In genomic region chr16:84281077-84281476, GRCh38 we compare ENCODE assay signal across 17 cellular contexts. TPM values are rescaled to one million over a fixed set of nuclear protein-coding genes. Genes with fewer than 3 reads are reported as not detected.
DNase-seq lines count a peak whose midpoint lies in the region; ATAC-seq, FAIRE-seq and TF ChIP-seq lines count a peak whose summit lies in the region.
"Had no signal": no experiment of that assay in that cellular context is flagged by ENCODE, and none has a peak within 500 bp of the region (broad histone marks: within the 10 kb centered on the region; RNA-seq: fewer than 3 reads in every experiment).

No MANE protein-coding gene starts in this region.

- POLR2A ChIA-PET in SK-N-SH (lab: Yijun Ruan, JAX) (no interaction called here), H1 (lab: Charles Lee; ENCODE audit: partially characterized antibody) (interaction anchor here (1.5 kb wide), 1 partner anchor 15 kb away, joined by 4 read pairs; no protein-coding TSS in a partner anchor)

- H3K23ac ChIP-seq in H1 (ENCODE audit: insufficient read length) = no peak overlapping the region

- no peak for FAIRE-seq in H1 (lab: Jason Lieb, UNC)
- FAIRE-seq: frontal cortex, TTC549 had no signal

- H3K4ac ChIP-seq in H1 (replicated peaks; ENCODE audit: insufficient read length, low read depth, low read length) = no peak overlapping the region

- H2BK120ac ChIP-seq in H1 (replicated peaks; ENCODE audit: low read depth, low read length) = no peak overlapping the region

- H3K56ac ChIP-seq in H1 (replicated peaks; ENCODE audit: insufficient read length, low read depth, low read length) = no peak overlapping the region

- H3K4me3 ChIP-seq in SK-N-SH (ENCODE audit: low read depth in 2 of 2, low read length in 1 of 2) (no peak overlapping the region), NB4 (ENCODE audit: low read depth, low read length) (no peak overlapping the region), H1 (ENCODE audit: extremely low read depth in 1 of 4, insufficient read depth in 2 of 4, low read depth in 3 of 4, low read length in 4 of 4) (no peak overlapping the region)
- H3K4me3 ChIP-seq: coronary artery, right atrium auricular region had no signal

- H3K9me2 ChIP-seq in SK-N-SH = no peaks in the 10 kb centered on the region

- no peaks in the 10 kb centered on the region for H3K23me2 ChIP-seq in H1 (ENCODE audit: low read depth, low read length)

- no peaks in the 10 kb centered on the region for H3K27me3 ChIP-seq in SK-N-SH (ENCODE audit: insufficient read depth)
- H3K27me3 ChIP-seq in H1 (replicated peaks in 1 of 4; ENCODE audit: control insufficient read depth in 3 of 4, extremely low read depth in 1 of 4, insufficient read depth in 3 of 4, low read length in 3 of 4) = no peaks in the 10 kb centered on the region; a peak in 2 of 7 replicates
- H3K27me3 ChIP-seq: right atrium auricular region had no signal

- DNase-seq in SK-N-SH (peak; percentile 50), NB4 (ENCODE audit: low read depth) (peak; percentile 56), H1 (ENCODE audit: low read depth in 1 of 2, low spot score in 2 of 2) (peak in 1 of 2 experiments; percentile 74), retina (peak; percentile 40), posterior cingulate gyrus (no peak)
- DNase-seq in activated CD4-positive, alpha-beta T cell treated with anti-CD3 and anti-CD28 coated beads, Interleukin-2, amount 50 U/mL, for 48 hours = no peak
- DNase-seq in central memory CD4-positive, alpha-beta T cell = no peak
- DNase-seq: activated naive CD4-positive, alpha-beta T cell treated with anti-CD3 and anti-CD28 coated beads, Interleukin-2, amount 50 U/mL, for 16 hours; kidney glomerular epithelial cell; naive thymus-derived CD8-positive, alpha-beta T cell; NCI-H345; stimulated activated CD4-positive, alpha-beta T cell treated with anti-CD3 and anti-CD28 coated beads, Interleukin-4, amount 100 ng/mL, for 1 hour had no signal

- H2AK5ac ChIP-seq in H1 (ENCODE audit: low read depth, low read length) = no peak overlapping the region

- H4K5ac ChIP-seq in H1 (ENCODE audit: insufficient read length, low read depth, low read length) = no peak overlapping the region

- H3K36me3 ChIP-seq in SK-N-SH (replicated peaks in 1 of 2; ENCODE audit: control insufficient read depth in 1 of 2, insufficient read depth in 2 of 2, low read length in 1 of 2) = no peaks in the 10 kb centered on the region
- no peaks in the 10 kb centered on the region for H3K36me3 ChIP-seq in H1 (ENCODE audit: control insufficient read depth in 2 of 4, insufficient read depth in 4 of 4, low read length in 3 of 4)
- H3K36me3 ChIP-seq: right atrium auricular region had no signal

- H3K18ac ChIP-seq in H1 (ENCODE audit: extremely low read depth, low read length) = no peak overlapping the region

- TF ChIP-seq POLR2A in NB4 (IDR thresholded peaks at IDR 0.05; ENCODE audit: extremely low read depth, insufficient read length) = no peak
- no peak for TF ChIP-seq POLR2A in H1 (IDR thresholded peaks at IDR 0.05; ENCODE audit: control extremely low read depth in 1 of 2, low read depth in 2 of 2, low read length in 2 of 2)

- no peak overlapping the region for H2BK12ac ChIP-seq in H1 (ENCODE audit: low read depth, low read length)

- TF ChIP-seq CTCF in SK-N-SH (IDR thresholded peaks at IDR 0.05) (no peak), NB4 (IDR thresholded peaks at IDR 0.05; ENCODE audit: low read depth, low read length) (no peak), H1 (IDR thresholded peaks at IDR 0.05; ENCODE audit: control extremely low read depth in 1 of 3, insufficient read depth in 1 of 3, low read depth in 1 of 3, low read length in 3 of 3) (no peak)

- H2BK15ac ChIP-seq in H1 (ENCODE audit: low read length) = no peak overlapping the region

- H3K9ac ChIP-seq in SK-N-SH (no peak overlapping the region), H1 (replicated peaks in 1 of 4; ENCODE audit: extremely low read depth in 1 of 4, low read depth in 3 of 4, low read length in 3 of 4) (no peak overlapping the region)

- intact Hi-C loops in posterior cingulate gyrus (cut with DNase I) = no loop called here

- H2AFZ ChIP-seq in SK-N-SH (ENCODE audit: low read depth) (no peak overlapping the region), H1 (ENCODE audit: low read length) (no peak overlapping the region)

- no peaks in the 10 kb centered on the region for H3K79me2 ChIP-seq in SK-N-SH (ENCODE audit: insufficient read depth)
- no peaks in the 10 kb centered on the region for H3K79me2 ChIP-seq in H1 (ENCODE audit: control insufficient read depth in 1 of 2, insufficient read depth in 2 of 2, low read length in 2 of 2)

- 77% methylated on average over 3 of the region's 3 CpGs for WGBS in SK-N-SH (ENCODE audit: low lambda C conversion rate)
- 95% methylated on average over 3 of the region's 3 CpGs; no CpG with 5 or more reads in 1 of the 2 experiments for WGBS in H1 (ENCODE audit: extremely low coverage in 1 of 2, insufficient coverage in 1 of 2, insufficient read length in 1 of 2, insufficient replicate concordance in 2 of 2, low coverage in 1 of 2, low lambda C conversion rate in 2 of 2, missing lambda C conversion rate in 1 of 2), 2 experiments

- H4K20me1 ChIP-seq in SK-N-SH (ENCODE audit: insufficient read depth) (no peaks in the 10 kb centered on the region), H1 (replicated peaks in 1 of 2; ENCODE audit: control insufficient read depth in 1 of 2, insufficient read depth in 2 of 2, low read length in 2 of 2) (no peaks in the 10 kb centered on the region)

- H3K4me1 ChIP-seq in SK-N-SH (ENCODE audit: control insufficient read depth in 1 of 2, insufficient read depth in 2 of 2, low read depth in 1 of 2, low read length in 1 of 2) (peaks cover 0 to 7% of the 10 kb centered on the region in 2 experiments; a peak in 1 of 4 replicates), H1 (replicated peaks in 1 of 4; ENCODE audit: control insufficient read depth in 3 of 4, insufficient read depth in 4 of 4, low read length in 3 of 4) (peaks cover 5 to 24% (median 13%) of the 10 kb centered on the region in 4 experiments)

- CTCF ChIA-PET in SK-N-SH (lab: Yijun Ruan, JAX) = interaction anchor here (2.5 kb wide), 1 partner anchor 27 kb away, joined by 15 read pairs; no protein-coding TSS in a partner anchor
- CTCF ChIA-PET in H1 (lab: Charles Lee; ENCODE audit: partially characterized antibody) = interaction anchor here (0.9 to 12.7 kb wide), 7 partner anchors 10 to 208 kb away, joined by 3 to 212 read pairs (median 7); no protein-coding TSS in a partner anchor

- H2BK20ac ChIP-seq in H1 (ENCODE audit: low read length) = no peak overlapping the region

- no peak overlapping the region for H3K14ac ChIP-seq in H1 (ENCODE audit: insufficient read length)

- TF ChIP-seq RAD21 in SK-N-SH (IDR thresholded peaks at IDR 0.05; ENCODE audit: low read length) = no peak
- TF ChIP-seq RAD21 in H1 (IDR thresholded peaks at IDR 0.05 in 1 of 2, conservative IDR thresholded peaks at IDR 0.05 in 1 of 2; ENCODE audit: low read depth in 2 of 2, low read length in 2 of 2) = no peak

- no peak overlapping the region for H2BK5ac ChIP-seq in H1 (ENCODE audit: low read depth, low read length)

- no peaks in the 10 kb centered on the region for H3K79me1 ChIP-seq in H1 (ENCODE audit: low read depth, low read length)

- H3F3A ChIP-seq in SK-N-SH (replicated peaks; ENCODE audit: insufficient read depth) = no peaks in the 10 kb centered on the region

- H3K4me2 ChIP-seq in SK-N-SH = no peak overlapping the region
- H3K4me2 ChIP-seq in H1 (ENCODE audit: insufficient read depth in 1 of 2, low read depth in 2 of 2, low read length in 2 of 2) = no peak overlapping the region

- H3K27ac ChIP-seq in SK-N-SH (ENCODE audit: low read depth in 2 of 2, low read length in 1 of 2) (no peak overlapping the region), H1 (ENCODE audit: low read depth, low read length) (no peak overlapping the region)
- H3K27ac ChIP-seq: coronary artery, right atrium auricular region had no signal

- no peak overlapping the region for H4K91ac ChIP-seq in H1 (replicated peaks; ENCODE audit: insufficient read length, low read length)

- H3K9me3 ChIP-seq in SK-N-SH = no peaks in the 10 kb centered on the region
- no peaks in the 10 kb centered on the region for H3K9me3 ChIP-seq in H1 (ENCODE audit: insufficient read depth in 2 of 2, low read depth in 1 of 2, low read length in 1 of 2)
- H3K9me3 ChIP-seq: right atrium auricular region had no signal

- TF ChIP-seq EP300 in SK-N-SH (IDR thresholded peaks at IDR 0.05; ENCODE audit: borderline replicate concordance in 1 of 2, low read depth in 1 of 2, low read length in 1 of 2) (no peak), H1 (IDR thresholded peaks at IDR 0.05; ENCODE audit: borderline replicate concordance in 1 of 2, low read depth in 2 of 2, low read length in 2 of 2) (no peak)

- no peak overlapping the region for H4K8ac ChIP-seq in H1 (ENCODE audit: extremely low read depth, insufficient read depth, low read length)

- no peak for ATAC-seq in SK-N-SH treated with all-trans-retinoic acid at 6 μM for 48 hours
- ATAC-seq: naive thymus-derived CD8-positive, alpha-beta T cell had no signal

RNA-seq across cellular contexts. Expression of gene WFDC1, which starts 13.6 kb away (rescaled TPM):
- polyA plus RNA-seq in SK-N-SH (2012; rRNA removed) = 0.03 and 0.23 TPM in 2 replicates
- 0.05 and 0.08 TPM in 2 replicates for polyA plus RNA-seq in SK-N-SH (2012; cell fraction: cytosol; rRNA removed)
- 0.02 TPM in 1 of 2 replicates, not detected in the other for polyA plus RNA-seq in SK-N-SH (2012; cell fraction: nucleus; rRNA removed)
- total RNA-seq in H1 (2021; fragmentation: NEBNext Ultra II Directional; extraction: Animal tissue kit (Norgen Biotek cat#: 25700)) = 1.1 and 1.6 TPM in 2 replicates
- polyA plus RNA-seq in H1 (2011; rRNA removed) = 0.52 and 0.70 TPM in 2 replicates
- 0.61 TPM for polyA plus RNA-seq in H1 (2011; cell fraction: cytosol; rRNA removed)
- 0.64 TPM for polyA plus RNA-seq in H1 (2011; cell fraction: nucleus; rRNA removed)
- polyA plus RNA-seq in H1 (2012, experiment 1 of 2) = 0.36 to 1.2 TPM (median 0.46 TPM) in 4 replicates
- polyA plus RNA-seq in H1 (2012, experiment 2 of 2) = 0.22 TPM
- polyA plus RNA-seq in H1 (2013, experiment 1 of 2) = 0.71 TPM
- 0.99 TPM for polyA plus RNA-seq in H1 (2013, experiment 2 of 2)
- polyA minus RNA-seq in H1 (2011; rRNA and poly(A)+ RNA removed) = not detected in 2 replicates
- not detected for polyA minus RNA-seq in H1 (2011; cell fraction: cytosol; rRNA and poly(A)+ RNA removed)
- not detected for polyA minus RNA-seq in H1 (2011; cell fraction: nucleus; rRNA and poly(A)+ RNA removed)
- total RNA-seq: naive thymus-derived CD8-positive, alpha-beta T cell had no signal
- polyA plus RNA-seq: naive thymus-derived CD8-positive, alpha-beta T cell had no signal

RNA-seq across cellular contexts. Expression of gene KCNG4, which starts 41.3 kb away (rescaled TPM):
- 0.02 TPM in 1 of 2 replicates, not detected in the other for polyA plus RNA-seq in SK-N-SH (2012; rRNA removed)
- under 0.01 TPM in 1 of 2 replicates, not detected in the other for polyA plus RNA-seq in SK-N-SH (2012; cell fraction: cytosol; rRNA removed)
- polyA plus RNA-seq in SK-N-SH (2012; cell fraction: nucleus; rRNA removed) = 0.01 TPM in 1 of 2 replicates, not detected in the other
- not detected in 2 replicates for total RNA-seq in H1 (2021; fragmentation: NEBNext Ultra II Directional; extraction: Animal tissue kit (Norgen Biotek cat#: 25700))
- not detected in 2 replicates for polyA plus RNA-seq in H1 (2011; rRNA removed)
- polyA plus RNA-seq in H1 (2011; cell fraction: cytosol; rRNA removed) = not detected
- not detected for polyA plus RNA-seq in H1 (2011; cell fraction: nucleus; rRNA removed)
- not detected in 4 replicates for polyA plus RNA-seq in H1 (2012, experiment 1 of 2)
- polyA plus RNA-seq in H1 (2012, experiment 2 of 2) = not detected
- not detected for polyA plus RNA-seq in H1 (2013, experiment 1 of 2)
- polyA plus RNA-seq in H1 (2013, experiment 2 of 2) = not detected
- polyA minus RNA-seq in H1 (2011; rRNA and poly(A)+ RNA removed) = 0.02 TPM in 1 of 2 replicates, not detected in the other
- polyA minus RNA-seq in H1 (2011; cell fraction: cytosol; rRNA and poly(A)+ RNA removed) = not detected
- not detected for polyA minus RNA-seq in H1 (2011; cell fraction: nucleus; rRNA and poly(A)+ RNA removed)
- total RNA-seq: frontal cortex; naive thymus-derived CD8-positive, alpha-beta T cell; right atrium auricular region had no signal
- polyA plus RNA-seq: naive thymus-derived CD8-positive, alpha-beta T cell had no signal

Comparison
In these comparisons a context has a peak if more than half of its experiments do, and no peak if none do; other contexts are left out.
1. DNase-seq: peak in SK-N-SH (single experiment), NB4 (single experiment) and retina (single experiment); none in posterior cingulate gyrus (0 of 10), activated CD4-positive, alpha-beta T cell treated with anti-CD3 and anti-CD28 coated beads, Interleukin-2, amount 50 U/mL, for 48 hours (0 of 2) and central memory CD4-positive, alpha-beta T cell (single experiment).
2. Of the 17 proteins assayed by ChIP-seq in both H1 and SK-N-SH: peak only in H1: CHD2; only in SK-N-SH: none; in both: none; in neither: 16.